In the genomic region with DNA sequence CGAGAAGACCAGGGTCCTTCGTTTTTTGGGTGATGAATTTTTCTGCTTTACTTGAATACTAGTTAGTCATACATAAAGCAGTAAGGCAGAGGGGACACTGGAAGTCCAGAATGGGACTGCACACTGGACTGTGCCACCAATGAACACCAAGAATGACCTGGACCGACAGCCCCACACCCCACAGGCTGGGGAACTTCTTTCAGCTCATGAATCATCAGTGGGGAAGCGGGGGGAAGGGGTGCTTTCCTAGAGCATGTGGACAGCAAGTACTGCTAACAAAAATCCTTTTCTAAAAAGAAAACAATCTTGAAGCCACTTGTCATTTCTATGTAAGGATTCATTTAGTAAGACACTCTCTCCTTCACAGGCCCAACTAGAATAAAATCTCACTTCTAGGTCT, we compare ENCODE assay signal across 9 cellular contexts.
DNase-seq lines count a peak whose midpoint lies in the region; ATAC-seq and TF ChIP-seq lines count a peak whose summit lies in the region.
"Had no signal": no experiment of that assay in that cellular context is flagged by ENCODE, and none has a peak within 500 bp of the region (broad histone marks: within the 10 kb centered on the region; RNA-seq: fewer than 3 reads in every experiment).

No MANE protein-coding gene starts in this region.

- no peaks in the 10 kb centered on the region for H3K9me3 Mint-ChIP-seq in chondrocyte (ENCODE audit: low read depth)
- H3K9me3 Mint-ChIP-seq: central memory CD8-positive, alpha-beta T cell had no signal

- ATAC-seq in HG03280 (IDR thresholded peaks at IDR 0.05; ENCODE audit: unreplicated experiment), result peak; percentile 23
- ATAC-seq in HG03097 (IDR thresholded peaks at IDR 0.05; ENCODE audit: low FRiP score, unreplicated experiment), result no peak
- ATAC-seq in HG02642 (IDR thresholded peaks at IDR 0.05; ENCODE audit: poor library complexity, unreplicated experiment), result no peak

- TF ChIP-seq CTCF in chondrocyte (IDR thresholded peaks at IDR 0.05), result no peak

- H3K27ac Mint-ChIP-seq in chondrocyte (ENCODE audit: unreplicated experiment), result peak overlapping the region; percentile 76

- no peak overlapping the region for H3K4me3 Mint-ChIP-seq in chondrocyte (ENCODE audit: unreplicated experiment)
- H3K4me3 Mint-ChIP-seq: central memory CD8-positive, alpha-beta T cell had no signal

- no peaks in the 10 kb centered on the region for H3K27me3 Mint-ChIP-seq in chondrocyte (ENCODE audit: low read depth)
- H3K27me3 Mint-ChIP-seq: central memory CD8-positive, alpha-beta T cell had no signal

- H3K4me1 Mint-ChIP-seq in chondrocyte (ENCODE audit: low read depth), result peaks cover 22% of the 10 kb centered on the region

- DNase-seq in DMS 273 (lab: John Stamatoyannopoulos, UW; ENCODE audit: unreplicated experiment), result peak; percentile 29
- no peak for DNase-seq in DMS 273 treated with DMSO at 0.1 percent for 48 hours (lab: John Stamatoyannopoulos, UW)
- DNase-seq in chondrocyte (ENCODE audit: low spot score), result no peak
- peak; percentile 53 for DNase-seq in renal cortical epithelial cell (ENCODE audit: low read depth)
- DNase-seq in AML-193 (lab: John Stamatoyannopoulos, UW), result no peak

- H3K36me3 Mint-ChIP-seq in chondrocyte (ENCODE audit: low read depth), result no peaks in the 10 kb centered on the region

Comparison
In these comparisons a context has a peak if more than half of its experiments do, and no peak if none do; other contexts are left out.
1. DNase-seq: peak in DMS 273 (single experiment) and renal cortical epithelial cell (single experiment); none in DMS 273 treated with DMSO at 0.1 percent for 48 hours (single experiment), chondrocyte (single experiment) and AML-193 (0 of 2).